Comparison of ENCODE assay signal across 1 cellular context in genomic region chr4:23333946-23334878, GRCh38.
A peak's percentile ranks its signal among the peaks of the same experiment; 100 is the strongest.
TF ChIP-seq lines count a peak whose summit lies in the region.

No MANE protein-coding gene starts in this region.

TF ChIP-seq in GM12878, 131 proteins besides CTCF, POLR2A, EP300 and RAD21 (continued from another document and continues in another):
- TF ChIP-seq, protein P1, sequence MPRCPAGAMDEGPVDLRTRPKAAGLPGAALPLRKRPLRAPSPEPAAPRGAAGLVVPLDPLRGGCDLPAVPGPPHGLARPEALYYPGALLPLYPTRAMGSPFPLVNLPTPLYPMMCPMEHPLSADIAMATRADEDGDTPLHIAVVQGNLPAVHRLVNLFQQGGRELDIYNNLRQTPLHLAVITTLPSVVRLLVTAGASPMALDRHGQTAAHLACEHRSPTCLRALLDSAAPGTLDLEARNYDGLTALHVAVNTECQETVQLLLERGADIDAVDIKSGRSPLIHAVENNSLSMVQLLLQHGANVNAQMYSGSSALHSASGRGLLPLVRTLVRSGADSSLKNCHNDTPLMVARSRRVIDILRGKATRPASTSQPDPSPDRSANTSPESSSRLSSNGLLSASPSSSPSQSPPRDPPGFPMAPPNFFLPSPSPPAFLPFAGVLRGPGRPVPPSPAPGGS (IDR thresholded peaks at IDR 0.05; ENCODE audit: borderline replicate concordance, insufficient read depth, low read depth, low read length, poor library complexity, severe bottlenecking): no peak
- TF ChIP-seq CBX5 (IDR thresholded peaks at IDR 0.05; ENCODE audit: low read depth): no peak
- TF ChIP-seq, protein P2, sequence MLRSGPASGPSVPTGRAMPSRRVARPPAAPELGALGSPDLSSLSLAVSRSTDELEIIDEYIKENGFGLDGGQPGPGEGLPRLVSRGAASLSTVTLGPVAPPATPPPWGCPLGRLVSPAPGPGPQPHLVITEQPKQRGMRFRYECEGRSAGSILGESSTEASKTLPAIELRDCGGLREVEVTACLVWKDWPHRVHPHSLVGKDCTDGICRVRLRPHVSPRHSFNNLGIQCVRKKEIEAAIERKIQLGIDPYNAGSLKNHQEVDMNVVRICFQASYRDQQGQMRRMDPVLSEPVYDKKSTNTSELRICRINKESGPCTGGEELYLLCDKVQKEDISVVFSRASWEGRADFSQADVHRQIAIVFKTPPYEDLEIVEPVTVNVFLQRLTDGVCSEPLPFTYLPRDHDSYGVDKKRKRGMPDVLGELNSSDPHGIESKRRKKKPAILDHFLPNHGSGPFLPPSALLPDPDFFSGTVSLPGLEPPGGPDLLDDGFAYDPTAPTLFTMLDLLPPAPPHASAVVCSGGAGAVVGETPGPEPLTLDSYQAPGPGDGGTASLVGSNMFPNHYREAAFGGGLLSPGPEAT (IDR thresholded peaks at IDR 0.05; ENCODE audit: low read depth): peak; percentile 79
- no peak for TF ChIP-seq ZNF622 (IDR thresholded peaks at IDR 0.05)
- no peak for TF ChIP-seq HDAC2 (IDR thresholded peaks at IDR 0.05)
- TF ChIP-seq BHLHE40 (IDR thresholded peaks at IDR 0.05; ENCODE audit: borderline replicate concordance in 1 of 2, low read depth in 2 of 2, low read length in 1 of 2): peak; percentile 41 to 66; a peak in 3 of 4 replicates
- no peak for TF ChIP-seq ASH2L (IDR thresholded peaks at IDR 0.05; ENCODE audit: borderline replicate concordance, low read depth)
- no peak for TF ChIP-seq NFXL1 (IDR thresholded peaks at IDR 0.05; ENCODE audit: borderline replicate concordance)
- no peak for TF ChIP-seq RELA (IDR thresholded peaks at IDR 0.05; ENCODE audit: borderline replicate concordance, partially characterized antibody)
- peak; percentile 86; the same call in 1 of the 2 replicates for TF ChIP-seq MLLT1 (IDR thresholded peaks at IDR 0.05)
- no peak for TF ChIP-seq SIX5 (IDR thresholded peaks at IDR 0.05; ENCODE audit: low read depth, low read length, severe bottlenecking)
- TF ChIP-seq CHD2 (IDR thresholded peaks at IDR 0.05; ENCODE audit: borderline replicate concordance, low read depth, low read length): peak; percentile 73; the same call in 1 of the 2 replicates
- TF ChIP-seq STAT1 (conservative IDR thresholded peaks at IDR 0.05): no peak
- peak; percentile 94 for TF ChIP-seq ZNF384 (IDR thresholded peaks at IDR 0.05; ENCODE audit: borderline replicate concordance, low read depth, low read length)
- no peak for TF ChIP-seq NR2F1 (conservative IDR thresholded peaks at IDR 0.05)
- no peak for TF ChIP-seq SIN3A (IDR thresholded peaks at IDR 0.05; ENCODE audit: low read depth, low read length)
- no peak for TF ChIP-seq RCOR1 (conservative IDR thresholded peaks at IDR 0.05; ENCODE audit: low read depth, low read length)
- TF ChIP-seq BCL11A (IDR thresholded peaks at IDR 0.05; ENCODE audit: low read depth, low read length): peak; percentile 68; the same call in 1 of the 2 replicates
- TF ChIP-seq PAX8 (IDR thresholded peaks at IDR 0.05): no peak
- TF ChIP-seq SMC3 (IDR thresholded peaks at IDR 0.05; ENCODE audit: borderline replicate concordance, low read length): peak; percentile 22; the same call in 1 of the 2 replicates
- peak; percentile 96 for TF ChIP-seq MEF2B (IDR thresholded peaks at IDR 0.05; ENCODE audit: partially characterized antibody, poor library complexity, severe bottlenecking)
- peak in 1 of 2 experiments; percentile 61; a peak in 1 of 4 replicates for TF ChIP-seq CEBPB (IDR thresholded peaks at IDR 0.05; ENCODE audit: borderline replicate concordance in 1 of 2, low read depth in 2 of 2, low read length in 2 of 2)
- TF ChIP-seq IKZF1 (conservative IDR thresholded peaks at IDR 0.05): peak; percentile 82
- no peak for TF ChIP-seq IRF5 (IDR thresholded peaks at IDR 0.05; ENCODE audit: borderline replicate concordance)
- TF ChIP-seq POLR2AphosphoS2 (IDR thresholded peaks at IDR 0.05; ENCODE audit: low read depth, low read length): no peak
- TF ChIP-seq ZSCAN29 (IDR thresholded peaks at IDR 0.05): no peak
- 0 out of 2 replicates have a peak, but pooled peaks have one; percentile 29 for TF ChIP-seq TAF1 (IDR thresholded peaks at IDR 0.05; ENCODE audit: borderline replicate concordance, low read depth, low read length)
- peak; percentile 63; the same call in 1 of the 3 replicates for TF ChIP-seq POU2F2 (IDR thresholded peaks at IDR 0.05; ENCODE audit: borderline replicate concordance, low read depth, low read length)
- peak; percentile 94 for TF ChIP-seq BACH1 (IDR thresholded peaks at IDR 0.05; ENCODE audit: borderline replicate concordance)
- TF ChIP-seq CEBPZ (IDR thresholded peaks at IDR 0.05; ENCODE audit: low read depth, low read length): no peak
- no peak for TF ChIP-seq NRF1 (conservative IDR thresholded peaks at IDR 0.05; ENCODE audit: low read depth, low read length)
- no peak for TF ChIP-seq NR2C1 (IDR thresholded peaks at IDR 0.05)
- TF ChIP-seq ZZZ3 (IDR thresholded peaks at IDR 0.05; ENCODE audit: control insufficient read depth, insufficient read length, low read depth): no peak
- TF ChIP-seq CREM (IDR thresholded peaks at IDR 0.05; ENCODE audit: low read depth): peak; percentile 87
- TF ChIP-seq, protein P3, sequence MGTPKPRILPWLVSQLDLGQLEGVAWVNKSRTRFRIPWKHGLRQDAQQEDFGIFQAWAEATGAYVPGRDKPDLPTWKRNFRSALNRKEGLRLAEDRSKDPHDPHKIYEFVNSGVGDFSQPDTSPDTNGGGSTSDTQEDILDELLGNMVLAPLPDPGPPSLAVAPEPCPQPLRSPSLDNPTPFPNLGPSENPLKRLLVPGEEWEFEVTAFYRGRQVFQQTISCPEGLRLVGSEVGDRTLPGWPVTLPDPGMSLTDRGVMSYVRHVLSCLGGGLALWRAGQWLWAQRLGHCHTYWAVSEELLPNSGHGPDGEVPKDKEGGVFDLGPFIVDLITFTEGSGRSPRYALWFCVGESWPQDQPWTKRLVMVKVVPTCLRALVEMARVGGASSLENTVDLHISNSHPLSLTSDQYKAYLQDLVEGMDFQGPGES (IDR thresholded peaks at IDR 0.05): no peak
- TF ChIP-seq PML (IDR thresholded peaks at IDR 0.05; ENCODE audit: low read length): no peak
- TF ChIP-seq SMAD1 (IDR thresholded peaks at IDR 0.05; ENCODE audit: low read depth, partially characterized antibody): no peak
- TF ChIP-seq, protein P4, sequence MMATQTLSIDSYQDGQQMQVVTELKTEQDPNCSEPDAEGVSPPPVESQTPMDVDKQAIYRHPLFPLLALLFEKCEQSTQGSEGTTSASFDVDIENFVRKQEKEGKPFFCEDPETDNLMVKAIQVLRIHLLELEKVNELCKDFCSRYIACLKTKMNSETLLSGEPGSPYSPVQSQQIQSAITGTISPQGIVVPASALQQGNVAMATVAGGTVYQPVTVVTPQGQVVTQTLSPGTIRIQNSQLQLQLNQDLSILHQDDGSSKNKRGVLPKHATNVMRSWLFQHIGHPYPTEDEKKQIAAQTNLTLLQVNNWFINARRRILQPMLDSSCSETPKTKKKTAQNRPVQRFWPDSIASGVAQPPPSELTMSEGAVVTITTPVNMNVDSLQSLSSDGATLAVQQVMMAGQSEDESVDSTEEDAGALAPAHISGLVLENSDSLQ (IDR thresholded peaks at IDR 0.05): peak; percentile 94
- no peak for TF ChIP-seq HDAC6 (IDR thresholded peaks at IDR 0.05; ENCODE audit: unreplicated experiment)
- no peak for TF ChIP-seq ELK1 (IDR thresholded peaks at IDR 0.05; ENCODE audit: low read depth, low read length)
- 0 out of 2 replicates have a peak, but pooled peaks have one; percentile 35 for TF ChIP-seq GABPA (IDR thresholded peaks at IDR 0.05; ENCODE audit: low read depth)
- TF ChIP-seq MXI1 (IDR thresholded peaks at IDR 0.05; ENCODE audit: low read depth, low read length): no peak
- no peak for TF ChIP-seq CBX3 (IDR thresholded peaks at IDR 0.05; ENCODE audit: borderline replicate concordance, low read depth)
- no peak for TF ChIP-seq FOS (IDR thresholded peaks at IDR 0.05; ENCODE audit: borderline replicate concordance, extremely low read depth, insufficient read length)
- TF ChIP-seq ZNF274 (IDR thresholded peaks at IDR 0.05; ENCODE audit: insufficient read depth, insufficient read length): no peak
- no peak; the same call in 1 of the 2 replicates for TF ChIP-seq JUND (IDR thresholded peaks at IDR 0.05; ENCODE audit: low read depth, low read length)
- TF ChIP-seq, protein P5, sequence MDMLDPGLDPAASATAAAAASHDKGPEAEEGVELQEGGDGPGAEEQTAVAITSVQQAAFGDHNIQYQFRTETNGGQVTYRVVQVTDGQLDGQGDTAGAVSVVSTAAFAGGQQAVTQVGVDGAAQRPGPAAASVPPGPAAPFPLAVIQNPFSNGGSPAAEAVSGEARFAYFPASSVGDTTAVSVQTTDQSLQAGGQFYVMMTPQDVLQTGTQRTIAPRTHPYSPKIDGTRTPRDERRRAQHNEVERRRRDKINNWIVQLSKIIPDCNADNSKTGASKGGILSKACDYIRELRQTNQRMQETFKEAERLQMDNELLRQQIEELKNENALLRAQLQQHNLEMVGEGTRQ (IDR thresholded peaks at IDR 0.05; ENCODE audit: borderline replicate concordance, low read depth, low read length): peak; percentile 50; the same call in 1 of the 2 replicates
- no peak for TF ChIP-seq KLF5 (IDR thresholded peaks at IDR 0.05; ENCODE audit: partially characterized antibody)
- no peak for TF ChIP-seq SP1 (IDR thresholded peaks at IDR 0.05; ENCODE audit: low read depth, low read length)
- peak; percentile 80 to 84 for TF ChIP-seq IKZF2 (IDR thresholded peaks at IDR 0.05)
- no peak for TF ChIP-seq CHD4 (IDR thresholded peaks at IDR 0.05)
- peak; percentile 60; the same call in 1 of the 2 replicates for TF ChIP-seq ZNF217 (IDR thresholded peaks at IDR 0.05)
- TF ChIP-seq E2F8 (IDR thresholded peaks at IDR 0.05; ENCODE audit: low read depth, partially characterized antibody): peak; percentile 66
